In the genomic region with DNA sequence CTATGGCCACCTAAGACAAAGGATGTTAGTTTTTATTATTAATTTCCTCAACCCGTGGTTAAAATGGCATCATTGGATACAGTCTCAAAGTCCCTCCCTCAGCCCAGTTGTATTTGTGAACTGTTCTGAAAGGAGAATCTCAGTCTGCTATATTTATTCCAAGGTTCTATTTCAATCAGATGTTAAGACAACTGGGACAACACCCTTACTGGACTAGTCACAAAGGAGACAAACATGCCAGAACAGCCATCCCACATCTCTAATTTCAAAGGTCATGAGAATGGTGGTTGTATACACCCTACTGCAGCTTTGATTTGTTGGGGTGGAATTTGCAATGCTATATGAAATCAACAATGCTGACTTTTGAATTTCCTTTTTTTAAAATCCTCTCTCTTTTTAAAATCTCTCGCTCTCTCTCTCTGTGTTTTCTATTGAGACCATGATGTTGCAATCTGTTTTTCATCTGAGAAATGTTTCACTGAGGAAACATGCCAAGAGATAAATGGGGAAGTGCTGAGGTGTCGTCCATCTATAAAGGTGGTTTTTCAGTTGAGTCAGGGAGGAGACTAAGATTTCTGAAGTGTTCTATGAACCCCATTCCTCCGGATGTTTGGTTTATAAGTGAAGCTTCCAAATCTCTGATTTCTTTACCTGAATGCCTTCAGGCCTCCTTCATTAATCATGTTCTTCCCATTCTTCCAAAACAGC, we compare ENCODE assay signal across 16 cellular contexts.
"Had no signal": no experiment of that assay in that cellular context is flagged by ENCODE, and none has a peak within 500 bp of the region (broad histone marks: within the 10 kb centered on the region; RNA-seq: fewer than 3 reads in every experiment).

No MANE protein-coding gene starts in this region.

- DNase-seq: activated CD8-positive, alpha-beta memory T cell treated with anti-CD3 and anti-CD28 coated beads, Interleukin-2, amount 50 U/mL, for 4 hours; activated CD8-positive, alpha-beta T cell treated with anti-CD3 and anti-CD28 coated beads for 36 hours; activated naive CD8-positive, alpha-beta T cell treated with anti-CD3 and anti-CD28 coated beads, Interleukin-2, amount 10 ng/mL, durations not matched to agents 7 days and 5 days; activated T-cell treated with anti-CD3 and anti-CD28 coated beads, Interleukin-2, amount 50 U/mL, for 72 hours; kidney glomerular epithelial cell; pancreas; stimulated activated CD4-positive, alpha-beta T cell treated with anti-CD3 and anti-CD28 coated beads, Interleukin-1b, Interleukin-23, amount 100 ng/mL, for 48 hours; T-cell; T1000; transverse colon had no signal

- H3K36me3 ChIP-seq: cardiac muscle cell, neural progenitor cell, pancreas, right atrium auricular region, transverse colon had no signal

- H3K4me1 ChIP-seq: pancreas, transverse colon had no signal

- H3K4me1 Mint-ChIP-seq: activated naive CD8-positive, alpha-beta T cell treated with anti-CD3 and anti-CD28 coated beads, Interleukin-2, amount 10 ng/mL, durations not matched to agents 7 days and 5 days; stimulated activated memory B cell treated with anti-CD40 and anti-IgM and Interleukin-4, amounts not matched to agents 10 μg/mL and 1 μg/mL and 100 μg/mL, for 72 hours had no signal

- H3K9me3 Mint-ChIP-seq: activated CD8-positive, alpha-beta T cell treated with anti-CD3 and anti-CD28 coated beads for 36 hours; activated T-cell treated with anti-CD3 and anti-CD28 coated beads, Interleukin-2, amount 50 U/mL, for 72 hours; neural progenitor cell; stimulated activated memory B cell treated with anti-CD40 and anti-IgM and Interleukin-4, amounts not matched to agents 10 μg/mL and 1 μg/mL and 100 μg/mL, for 72 hours had no signal

- H3K9ac ChIP-seq: neural progenitor cell had no signal

- H3K27me3 ChIP-seq: cardiac muscle cell, hepatocyte, neural progenitor cell, pancreas, right atrium auricular region, transverse colon had no signal

- H3K27ac ChIP-seq: cardiac muscle cell, hepatocyte, neural progenitor cell, pancreas, transverse colon had no signal

- H3K27ac Mint-ChIP-seq: activated CD8-positive, alpha-beta T cell treated with anti-CD3 and anti-CD28 coated beads for 36 hours; activated naive CD8-positive, alpha-beta T cell treated with anti-CD3 and anti-CD28 coated beads, Interleukin-2, amount 10 ng/mL, durations not matched to agents 7 days and 5 days; activated T-cell treated with anti-CD3 and anti-CD28 coated beads, Interleukin-2, amount 50 U/mL, for 72 hours; neural progenitor cell; stimulated activated memory B cell treated with anti-CD40 and anti-IgM and Interleukin-4, amounts not matched to agents 10 μg/mL and 1 μg/mL and 100 μg/mL, for 72 hours; T-cell had no signal

- H3K4me2 ChIP-seq: hepatocyte, neural progenitor cell had no signal

- H2AFZ ChIP-seq: hepatocyte, neural progenitor cell had no signal

- H3K9me3 ChIP-seq: pancreas, right atrium auricular region, transverse colon had no signal

- FAIRE-seq: astrocyte had no signal

- ATAC-seq: activated CD8-positive, alpha-beta T cell treated with anti-CD3 and anti-CD28 coated beads for 36 hours; activated T-cell treated with anti-CD3 and anti-CD28 coated beads, Interleukin-2, amount 50 U/mL, for 72 hours; pancreas; stimulated activated memory B cell treated with anti-CD40 and anti-IgM and Interleukin-4, amounts not matched to agents 10 μg/mL and 1 μg/mL and 100 μg/mL, for 72 hours; T-cell had no signal

- H3K79me2 ChIP-seq: hepatocyte had no signal

- H3K36me3 Mint-ChIP-seq: activated naive CD8-positive, alpha-beta T cell treated with anti-CD3 and anti-CD28 coated beads, Interleukin-2, amount 10 ng/mL, durations not matched to agents 7 days and 5 days; neural progenitor cell; stimulated activated memory B cell treated with anti-CD40 and anti-IgM and Interleukin-4, amounts not matched to agents 10 μg/mL and 1 μg/mL and 100 μg/mL, for 72 hours had no signal

- H3K27me3 Mint-ChIP-seq: activated CD8-positive, alpha-beta T cell treated with anti-CD3 and anti-CD28 coated beads for 36 hours had no signal

- H3K4me3 ChIP-seq: cardiac muscle cell, hepatocyte, neural progenitor cell, pancreas, right atrium auricular region, transverse colon had no signal

- H3K4me3 Mint-ChIP-seq: activated CD8-positive, alpha-beta T cell treated with anti-CD3 and anti-CD28 coated beads for 36 hours; activated naive CD8-positive, alpha-beta T cell treated with anti-CD3 and anti-CD28 coated beads, Interleukin-2, amount 10 ng/mL, durations not matched to agents 7 days and 5 days; activated T-cell treated with anti-CD3 and anti-CD28 coated beads, Interleukin-2, amount 50 U/mL, for 72 hours; neural progenitor cell; stimulated activated memory B cell treated with anti-CD40 and anti-IgM and Interleukin-4, amounts not matched to agents 10 μg/mL and 1 μg/mL and 100 μg/mL, for 72 hours; T-cell had no signal
